9 cellular contexts compared by ENCODE assay signal in genomic region chr1:106268070-106268469, GRCh38.
DNase-seq lines count a peak whose midpoint lies in the region; ATAC-seq and TF ChIP-seq lines count a peak whose summit lies in the region.
"Had no signal": no experiment of that assay in that cellular context is flagged by ENCODE, and none has a peak within 500 bp of the region (broad histone marks: within the 10 kb centered on the region; RNA-seq: fewer than 3 reads in every experiment).

No MANE protein-coding gene starts in this region.

- peaks cover 0 to 8% of the 10 kb centered on the region in 2 donors for H3K36me3 Mint-ChIP-seq in activated naive CD4-positive, alpha-beta T cell treated with anti-CD3 and anti-CD28 coated beads, Interleukin-2, amount 50 U/mL, for 72 hours

- H3K9me3 Mint-ChIP-seq in activated naive CD4-positive, alpha-beta T cell treated with anti-CD3 and anti-CD28 coated beads, Interleukin-2, amount 50 U/mL, for 72 hours = peaks cover 28 to 34% of the 10 kb centered on the region in 2 donors

- H3K36me3 ChIP-seq in kidney epithelial cell (ENCODE audit: control insufficient read depth, insufficient read depth, low read length) (no peaks in the 10 kb centered on the region), ascending aorta (no peaks in the 10 kb centered on the region)

- DNase-seq in DMS114 treated with DMSO at 0.1 percent for 48 hours (lab: John Stamatoyannopoulos, UW; ENCODE audit: unreplicated experiment) = peak; percentile 6
- DNase-seq in SK-N-DZ (ENCODE audit: low spot score) = peak; percentile 60
- no peak for DNase-seq in kidney epithelial cell (ENCODE audit: low read depth)
- DNase-seq in foreskin melanocyte = no peak
- no peak for DNase-seq in activated naive CD4-positive, alpha-beta T cell treated with anti-CD3 and anti-CD28 coated beads, Interleukin-2, amount 50 U/mL, for 72 hours (ENCODE audit: low spot score in 2 of 2)
- no peak for DNase-seq in ascending aorta (ENCODE audit: low spot score in 2 of 2)
- no peak for DNase-seq in NCI-H510A treated with DMSO at 0.1 percent for 48 hours (lab: John Stamatoyannopoulos, UW)

- peak; percentile 7 for TF ChIP-seq CTCF in kidney epithelial cell (IDR thresholded peaks at IDR 0.05; ENCODE audit: insufficient read depth, low read length, poor library complexity, severe bottlenecking)
- TF ChIP-seq CTCF in ascending aorta (IDR thresholded peaks at IDR 0.05) = no peak

- peak; percentile 73 for TF ChIP-seq RAD21 in Ishikawa (IDR thresholded peaks at IDR 0.05; ENCODE audit: low read depth)

- TF ChIP-seq EP300 in Ishikawa (IDR thresholded peaks at IDR 0.05; ENCODE audit: borderline replicate concordance) = no peak

- H3K4me3 ChIP-seq in kidney epithelial cell (ENCODE audit: low read depth, low read length) (no peak overlapping the region), ascending aorta (no peak overlapping the region)

- H3K27ac Mint-ChIP-seq in activated naive CD4-positive, alpha-beta T cell treated with anti-CD3 and anti-CD28 coated beads, Interleukin-2, amount 50 U/mL, for 72 hours = no peak overlapping the region
- H3K27ac Mint-ChIP-seq: activated T-helper 2 cell treated with anti-CD3 and anti-CD28 coated beads, Interferon-gamma antibody, Interleukin-2, Interleukin-4, amounts not matched to agents 10 μg/mL and 5 μg/mL and 100 μg/mL, durations not matched to agents 14 hours and 24 hours and 36 hours had no signal

- intact Hi-C loops in ascending aorta (cut with DNase I) = no loop called here

- H3K27ac ChIP-seq in ascending aorta = no peak overlapping the region

- H3K9me3 ChIP-seq in ascending aorta = no peaks in the 10 kb centered on the region

- ATAC-seq in activated naive CD4-positive, alpha-beta T cell treated with anti-CD3 and anti-CD28 coated beads, Interleukin-2, amount 50 U/mL, for 72 hours = no peak

- H3K27me3 ChIP-seq in kidney epithelial cell (ENCODE audit: control insufficient read depth, insufficient read depth, low read length) = no peaks in the 10 kb centered on the region
- H3K27me3 ChIP-seq in ascending aorta = no peaks in the 10 kb centered on the region

- H3K4me1 ChIP-seq in ascending aorta = no peaks in the 10 kb centered on the region

TF ChIP-seq in Ishikawa, 13 proteins besides CTCF, POLR2A, EP300 and RAD21:
- TF ChIP-seq, protein P1, sequence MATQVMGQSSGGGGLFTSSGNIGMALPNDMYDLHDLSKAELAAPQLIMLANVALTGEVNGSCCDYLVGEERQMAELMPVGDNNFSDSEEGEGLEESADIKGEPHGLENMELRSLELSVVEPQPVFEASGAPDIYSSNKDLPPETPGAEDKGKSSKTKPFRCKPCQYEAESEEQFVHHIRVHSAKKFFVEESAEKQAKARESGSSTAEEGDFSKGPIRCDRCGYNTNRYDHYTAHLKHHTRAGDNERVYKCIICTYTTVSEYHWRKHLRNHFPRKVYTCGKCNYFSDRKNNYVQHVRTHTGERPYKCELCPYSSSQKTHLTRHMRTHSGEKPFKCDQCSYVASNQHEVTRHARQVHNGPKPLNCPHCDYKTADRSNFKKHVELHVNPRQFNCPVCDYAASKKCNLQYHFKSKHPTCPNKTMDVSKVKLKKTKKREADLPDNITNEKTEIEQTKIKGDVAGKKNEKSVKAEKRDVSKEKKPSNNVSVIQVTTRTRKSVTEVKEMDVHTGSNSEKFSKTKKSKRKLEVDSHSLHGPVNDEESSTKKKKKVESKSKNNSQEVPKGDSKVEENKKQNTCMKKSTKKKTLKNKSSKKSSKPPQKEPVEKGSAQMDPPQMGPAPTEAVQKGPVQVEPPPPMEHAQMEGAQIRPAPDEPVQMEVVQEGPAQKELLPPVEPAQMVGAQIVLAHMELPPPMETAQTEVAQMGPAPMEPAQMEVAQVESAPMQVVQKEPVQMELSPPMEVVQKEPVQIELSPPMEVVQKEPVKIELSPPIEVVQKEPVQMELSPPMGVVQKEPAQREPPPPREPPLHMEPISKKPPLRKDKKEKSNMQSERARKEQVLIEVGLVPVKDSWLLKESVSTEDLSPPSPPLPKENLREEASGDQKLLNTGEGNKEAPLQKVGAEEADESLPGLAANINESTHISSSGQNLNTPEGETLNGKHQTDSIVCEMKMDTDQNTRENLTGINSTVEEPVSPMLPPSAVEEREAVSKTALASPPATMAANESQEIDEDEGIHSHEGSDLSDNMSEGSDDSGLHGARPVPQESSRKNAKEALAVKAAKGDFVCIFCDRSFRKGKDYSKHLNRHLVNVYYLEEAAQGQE (IDR thresholded peaks at IDR 0.05; ENCODE audit: low read depth) = no peak
- TF ChIP-seq ZBTB7A (IDR thresholded peaks at IDR 0.05; ENCODE audit: low read depth) (no peak), TEAD4 (IDR thresholded peaks at IDR 0.05) (no peak), TCF12 (IDR thresholded peaks at IDR 0.05; ENCODE audit: low read depth) (no peak), EGR1 (IDR thresholded peaks at IDR 0.05) (no peak), CREB1 (IDR thresholded peaks at IDR 0.05; ENCODE audit: low read depth) (no peak), MAX (IDR thresholded peaks at IDR 0.05) (no peak), FOXM1 (IDR thresholded peaks at IDR 0.05; ENCODE audit: borderline replicate concordance, low read depth) (no peak), NFIC (IDR thresholded peaks at IDR 0.05) (no peak), CEBPB (IDR thresholded peaks at IDR 0.05) (no peak), TAF1 (IDR thresholded peaks at IDR 0.05; ENCODE audit: low read depth) (no peak), YY1 (IDR thresholded peaks at IDR 0.05; ENCODE audit: low read depth) (no peak)
- TF ChIP-seq, protein P2, sequence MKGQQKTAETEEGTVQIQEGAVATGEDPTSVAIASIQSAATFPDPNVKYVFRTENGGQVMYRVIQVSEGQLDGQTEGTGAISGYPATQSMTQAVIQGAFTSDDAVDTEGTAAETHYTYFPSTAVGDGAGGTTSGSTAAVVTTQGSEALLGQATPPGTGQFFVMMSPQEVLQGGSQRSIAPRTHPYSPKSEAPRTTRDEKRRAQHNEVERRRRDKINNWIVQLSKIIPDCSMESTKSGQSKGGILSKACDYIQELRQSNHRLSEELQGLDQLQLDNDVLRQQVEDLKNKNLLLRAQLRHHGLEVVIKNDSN (IDR thresholded peaks at IDR 0.05) = no peak
TF ChIP-seq in Ishikawa: peak in this region for 0.

Comparison
In these comparisons a context has a peak if more than half of its experiments do, and no peak if none do; other contexts are left out.
1. DNase-seq: peak in DMS114 treated with DMSO at 0.1 percent for 48 hours (single experiment) and SK-N-DZ (single experiment); none in kidney epithelial cell (single experiment), foreskin melanocyte (single experiment), activated naive CD4-positive, alpha-beta T cell treated with anti-CD3 and anti-CD28 coated beads, Interleukin-2, amount 50 U/mL, for 72 hours (0 of 2), ascending aorta (0 of 2) and NCI-H510A treated with DMSO at 0.1 percent for 48 hours (single experiment).